Comparison of ENCODE assay signal across 26 cellular contexts in the genomic region with DNA sequence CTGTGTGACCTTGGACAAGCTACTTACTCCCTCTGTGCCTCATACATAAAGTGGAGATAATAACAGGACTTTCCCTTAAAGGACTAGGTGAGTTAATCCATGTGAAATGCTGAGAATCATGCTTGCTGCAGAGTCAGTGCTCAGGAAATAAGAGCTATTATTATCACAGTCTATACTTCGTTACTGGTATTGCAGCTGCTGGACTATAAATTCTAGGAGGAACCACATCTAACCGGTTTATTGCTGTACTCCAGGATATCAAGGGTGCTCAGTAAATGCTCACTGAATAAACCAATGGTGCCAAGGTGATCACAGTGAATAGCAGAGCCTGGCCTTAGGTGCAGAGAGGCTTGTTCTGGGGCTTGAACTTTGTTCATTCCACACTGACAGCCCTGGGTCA.
DNase-seq lines count a peak whose midpoint lies in the region; ATAC-seq and TF ChIP-seq lines count a peak whose summit lies in the region.
"Had no signal": no experiment of that assay in that cellular context is flagged by ENCODE, and none has a peak within 500 bp of the region (broad histone marks: within the 10 kb centered on the region; RNA-seq: fewer than 3 reads in every experiment).

No MANE protein-coding gene starts in this region.

- WGBS in IMR-90 (ENCODE audit: extremely low coverage in 2 of 2, insufficient read length in 1 of 2), 2 experiments = no CpG with 5 or more reads among the region's 2 CpGs
- WGBS in psoas muscle, 3 donors = 11 to 23% (median 12%) methylated on average over 2 of the region's 2 CpGs

- H4K91ac ChIP-seq in IMR-90 (ENCODE audit: insufficient read depth, low read depth, low read length) = no peak overlapping the region

- no peak overlapping the region for H4K8ac ChIP-seq in IMR-90 (ENCODE audit: low read depth in 2 of 2, low read length in 2 of 2)

- in situ Hi-C loops in IMR-90 (cut with MboI; ENCODE audit: low sequenced_read_pairs) = no loop called here

- no peak overlapping the region for H3K4me3 Mint-ChIP-seq in brain
- H3K4me3 Mint-ChIP-seq: activated naive CD4-positive, alpha-beta T cell treated with anti-CD3 and anti-CD28 coated beads, Interleukin-2, amount 50 U/mL, for 24 hours; activated T-helper 17 cell treated with anti-CD3 and anti-CD28 coated beads, Interleukin-2, amount 50 U/mL, for 72 hours; IgD-negative memory B cell; WTC11 had no signal

- H3K4me2 ChIP-seq in BLaER1 (peak overlapping the region; percentile 74), IMR-90 (ENCODE audit: low read depth, low read length) (no peak overlapping the region)
- H3K4me2 ChIP-seq: SK-N-SH, smooth muscle cell had no signal

- no peak overlapping the region for H2BK5ac ChIP-seq in IMR-90 (ENCODE audit: low read depth, low read length, poor library complexity, severe bottlenecking)

- H3K23ac ChIP-seq in IMR-90 (ENCODE audit: low read depth, low read length) = no peak overlapping the region

- no peaks in the 10 kb centered on the region for H3K27me3 Mint-ChIP-seq in brain
- H3K27me3 Mint-ChIP-seq: activated naive CD4-positive, alpha-beta T cell treated with anti-CD3 and anti-CD28 coated beads, Interleukin-2, amount 50 U/mL, for 24 hours; activated T-helper 17 cell treated with anti-CD3 and anti-CD28 coated beads, Interleukin-2, amount 50 U/mL, for 72 hours had no signal

- no peak overlapping the region for H2AFZ ChIP-seq in IMR-90 (replicated peaks; ENCODE audit: low read length, poor library complexity)

- peak overlapping the region; percentile 61; the same call in 1 of the 2 replicates for H3K9ac ChIP-seq in BLaER1
- H3K9ac ChIP-seq in IMR-90 (ENCODE audit: low read depth, low read length) = no peak overlapping the region
- H3K9ac ChIP-seq: SK-N-SH had no signal

- no peak overlapping the region for H3K56ac ChIP-seq in IMR-90 (ENCODE audit: extremely low read depth, insufficient read depth, low read length)

- no peak for TF ChIP-seq CTCF in IMR-90 (conservative IDR thresholded peaks at IDR 0.05; ENCODE audit: low read depth, low read length)
- no peak for TF ChIP-seq CTCF in brain (conservative IDR thresholded peaks at IDR 0.05)
- TF ChIP-seq CTCF in psoas muscle (IDR thresholded peaks at IDR 0.05) = no peak

- no peak overlapping the region for H2BK15ac ChIP-seq in IMR-90 (ENCODE audit: low read depth, low read length)

- peaks cover 49% of the 10 kb centered on the region for H3K4me1 Mint-ChIP-seq in brain
- H3K4me1 Mint-ChIP-seq: activated naive CD4-positive, alpha-beta T cell treated with anti-CD3 and anti-CD28 coated beads, Interleukin-2, amount 50 U/mL, for 24 hours; activated T-helper 17 cell treated with anti-CD3 and anti-CD28 coated beads, Interleukin-2, amount 50 U/mL, for 72 hours; IgD-negative memory B cell; WTC11 had no signal

- no peak overlapping the region for H2BK120ac ChIP-seq in IMR-90 (ENCODE audit: low read depth, low read length)

- no peaks in the 10 kb centered on the region for H3K27me3 ChIP-seq in BLaER1
- peaks cover 21% of the 10 kb centered on the region for H3K27me3 ChIP-seq in IMR-90 (ENCODE audit: control insufficient read depth, insufficient read depth, low read length)
- H3K27me3 ChIP-seq in psoas muscle (ENCODE audit: insufficient read depth in 3 of 3, low read length in 2 of 3) = no peaks in the 10 kb centered on the region
- H3K27me3 ChIP-seq: ascending aorta had no signal

- no peak overlapping the region for H3K14ac ChIP-seq in IMR-90 (replicated peaks; ENCODE audit: low read depth, low read length)

- no peak for ATAC-seq in IMR-90 (ENCODE audit: low read depth)
- ATAC-seq in psoas muscle = peak in 3 of 4 donors; percentile 24 to 41 (median 36)
- no peak for ATAC-seq in GM18907 (IDR thresholded peaks at IDR 0.05; ENCODE audit: unreplicated experiment)
- ATAC-seq: activated T-helper 17 cell treated with anti-CD3 and anti-CD28 coated beads, Interleukin-2, amount 50 U/mL, for 72 hours; WTC11 had no signal

- H2BK20ac ChIP-seq in IMR-90 (ENCODE audit: low read depth, low read length) = no peak overlapping the region

- H4K5ac ChIP-seq in IMR-90 (ENCODE audit: low read depth, low read length) = no peak overlapping the region

- H4K20me1 ChIP-seq in BLaER1 = no peaks in the 10 kb centered on the region
- no peaks in the 10 kb centered on the region; the same call in 1 of the 2 replicates for H4K20me1 ChIP-seq in IMR-90 (ENCODE audit: insufficient read depth, low read length)

- no peak overlapping the region for H2AK9ac ChIP-seq in IMR-90 (replicated peaks; ENCODE audit: low read depth, low read length, poor library complexity)

- no peaks in the 10 kb centered on the region for H3K36me3 Mint-ChIP-seq in brain
- H3K36me3 Mint-ChIP-seq: activated naive CD4-positive, alpha-beta T cell treated with anti-CD3 and anti-CD28 coated beads, Interleukin-2, amount 50 U/mL, for 24 hours; IgD-negative memory B cell; WTC11 had no signal

- DNase-seq in IMR-90 (peak; percentile 22), psoas muscle (no peak), NCI-H1930 (lab: John Stamatoyannopoulos, UW) (no peak), NCI-H2196 (lab: John Stamatoyannopoulos, UW; ENCODE audit: unreplicated experiment) (no peak)
- DNase-seq: activated CD4-positive, alpha-beta T cell treated with anti-CD3 and anti-CD28 coated beads, Interleukin-2, amount 50 U/mL, for 4 hours; Calu3; EL; glutamatergic neuron; kidney; NCI-H1436 treated with DMSO at 0.1 percent for 48 hours; NCI-H2171 treated with DMSO at 0.1 percent for 48 hours; OCI-M1; SK-N-SH; stimulated activated CD4-positive, alpha-beta T cell treated with anti-CD3 and anti-CD28 coated beads, Interleukin-2, amount 100 ng/mL, for 24 hours had no signal

- no TSS peak for BruUV-seq in IMR-90 (replicated peaks; lab: Mats Ljungman, UMichigan)

- H2AK5ac ChIP-seq in IMR-90 (ENCODE audit: low read depth, low read length) = no peak overlapping the region

- POLR2A ChIA-PET in IMR-90 (lab: Charles Lee; ENCODE audit: unreplicated experiment) = no interaction called here

- intact Hi-C loops in IMR-90 (cut with micrococcal nuclease) = no loop called here
- intact Hi-C loops in psoas muscle (cut with DNase I) = no loop called here

- TF ChIP-seq POLR2A in IMR-90 (IDR thresholded peaks at IDR 0.05; ENCODE audit: low read depth, low read length) = no peak

- H3K27ac Mint-ChIP-seq in brain = peak overlapping the region in 3 of 5 experiments; percentile 19 to 86 (median 49)
- H3K27ac Mint-ChIP-seq: activated naive CD4-positive, alpha-beta T cell treated with anti-CD3 and anti-CD28 coated beads, Interleukin-2, amount 50 U/mL, for 24 hours; activated T-helper 17 cell treated with anti-CD3 and anti-CD28 coated beads, Interleukin-2, amount 50 U/mL, for 72 hours; IgD-negative memory B cell; WTC11 had no signal

- no peak for TF ChIP-seq RAD21 in IMR-90 (IDR thresholded peaks at IDR 0.05; ENCODE audit: low read length)

- H3K27ac ChIP-seq in BLaER1 (peak overlapping the region; percentile 83), IMR-90 (ENCODE audit: insufficient read depth, low read length) (no peak overlapping the region), psoas muscle (peak overlapping the region; percentile 88)
- H3K27ac ChIP-seq: C4-2B, prostate gland had no signal

- CTCF ChIA-PET in IMR-90 (lab: Yijun Ruan, JAX) = interaction anchor here (1.2 kb wide), 1 partner anchor 36 kb away, joined by 4 read pairs; no protein-coding TSS in a partner anchor

- dilution Hi-C loops in IMR-90 (cut with HindIII; ENCODE audit: low sequenced_read_pairs, unreplicated experiment) = no loop called here

- H3K9me3 Mint-ChIP-seq in brain = peaks cover 0 to 5% (median 0%) of the 10 kb centered on the region in 5 experiments
- H3K9me3 Mint-ChIP-seq: activated naive CD4-positive, alpha-beta T cell treated with anti-CD3 and anti-CD28 coated beads, Interleukin-2, amount 50 U/mL, for 24 hours; activated T-helper 17 cell treated with anti-CD3 and anti-CD28 coated beads, Interleukin-2, amount 50 U/mL, for 72 hours; IgD-negative memory B cell; WTC11 had no signal

- H3K18ac ChIP-seq in IMR-90 (ENCODE audit: low read depth, low read length) = no peak overlapping the region

- H3K4me3 ChIP-seq in BLaER1 (no peak overlapping the region), IMR-90 (ENCODE audit: insufficient read depth, low read depth, low read length) (no peak overlapping the region), psoas muscle (no peak overlapping the region)
- H3K4me3 ChIP-seq: ascending aorta, lung, prostate gland, smooth muscle cell had no signal

- H3K4me1 ChIP-seq in BLaER1 (peaks cover 45% of the 10 kb centered on the region), IMR-90 (ENCODE audit: control insufficient read depth, insufficient read depth, low read length) (no peaks in the 10 kb centered on the region), psoas muscle (peaks cover 77% of the 10 kb centered on the region)
- H3K4me1 ChIP-seq: prostate gland had no signal

- H3K9me3 ChIP-seq in BLaER1 (no peaks in the 10 kb centered on the region), IMR-90 (ENCODE audit: control insufficient read depth, insufficient read depth, low read length) (no peaks in the 10 kb centered on the region), psoas muscle (no peaks in the 10 kb centered on the region)
- H3K9me3 ChIP-seq: ascending aorta, prostate gland, SK-N-SH had no signal

- H3K4ac ChIP-seq in IMR-90 (ENCODE audit: low read depth, low read length) = no peak overlapping the region

- H3K36me3 ChIP-seq in BLaER1 (no peaks in the 10 kb centered on the region), IMR-90 (ENCODE audit: control insufficient read depth, insufficient read depth, low read length) (no peaks in the 10 kb centered on the region), psoas muscle (ENCODE audit: insufficient read depth in 1 of 2, low read depth in 1 of 2) (no peaks in the 10 kb centered on the region)
- H3K36me3 ChIP-seq: ascending aorta, prostate gland had no signal

- H3K9me1 ChIP-seq in IMR-90 (ENCODE audit: insufficient read depth, low read length) = no peaks in the 10 kb centered on the region

- H3K79me1 ChIP-seq in IMR-90 (ENCODE audit: low read depth in 1 of 2, low read length in 2 of 2) = no peaks in the 10 kb centered on the region

TF ChIP-seq in IMR-90, 13 proteins besides CTCF, POLR2A, EP300 and RAD21 (continues in another document):
- TF ChIP-seq RFX5 (IDR thresholded peaks at IDR 0.05; ENCODE audit: low read depth, low read length) = no peak
- no peak for TF ChIP-seq MXI1 (IDR thresholded peaks at IDR 0.05; ENCODE audit: borderline replicate concordance, low read depth, low read length)
- TF ChIP-seq, protein P1, sequence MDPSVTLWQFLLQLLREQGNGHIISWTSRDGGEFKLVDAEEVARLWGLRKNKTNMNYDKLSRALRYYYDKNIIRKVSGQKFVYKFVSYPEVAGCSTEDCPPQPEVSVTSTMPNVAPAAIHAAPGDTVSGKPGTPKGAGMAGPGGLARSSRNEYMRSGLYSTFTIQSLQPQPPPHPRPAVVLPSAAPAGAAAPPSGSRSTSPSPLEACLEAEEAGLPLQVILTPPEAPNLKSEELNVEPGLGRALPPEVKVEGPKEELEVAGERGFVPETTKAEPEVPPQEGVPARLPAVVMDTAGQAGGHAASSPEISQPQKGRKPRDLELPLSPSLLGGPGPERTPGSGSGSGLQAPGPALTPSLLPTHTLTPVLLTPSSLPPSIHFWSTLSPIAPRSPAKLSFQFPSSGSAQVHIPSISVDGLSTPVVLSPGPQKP (IDR thresholded peaks at IDR 0.05; ENCODE audit: borderline replicate concordance, low read depth, low read length) = no peak
- no peak for TF ChIP-seq CEBPB (IDR thresholded peaks at IDR 0.05; ENCODE audit: low read depth, low read length)

Comparison
In these comparisons a context has a peak if more than half of its experiments do, and no peak if none do; other contexts are left out.
1. ATAC-seq: peak in psoas muscle (3 of 4); none in IMR-90 (single experiment) and GM18907 (single experiment).